Comparison of ENCODE assay signal across 23 cellular contexts in genomic region chr13:101915333-101915732, GRCh38.
DNase-seq lines count a peak whose midpoint lies in the region; ATAC-seq and TF ChIP-seq lines count a peak whose summit lies in the region.
"Had no signal": no experiment of that assay in that cellular context is flagged by ENCODE, and none has a peak within 500 bp of the region (broad histone marks: within the 10 kb centered on the region; RNA-seq: fewer than 3 reads in every experiment).

No MANE protein-coding gene starts in this region.

- H3K79me2 ChIP-seq in trophoblast cell (ENCODE audit: control insufficient read depth, insufficient read depth, low read length, poor library complexity) = no peaks in the 10 kb centered on the region

- no peaks in the 10 kb centered on the region for H3K9me3 Mint-ChIP-seq in WTC11
- H3K9me3 Mint-ChIP-seq: activated naive CD8-positive, alpha-beta T cell treated with anti-CD3 and anti-CD28 coated beads for 36 hours; activated T-cell treated with anti-CD3 and anti-CD28 coated beads, Interleukin-2, amount 50 U/mL, for 4 hours; effector memory CD8-positive, alpha-beta T cell; T-helper 1 cell treated with Interleukin-12 subunit alpha and Interleukin-12 subunit beta and Interleukin-4 antibody, amounts not matched to agents 30 μg/mL and 1 μg/mL, for 36 hours had no signal

- peaks cover 22% of the 10 kb centered on the region for H3K4me1 Mint-ChIP-seq in WTC11
- H3K4me1 Mint-ChIP-seq: CD14-positive monocyte, natural killer cell had no signal

- CTCF ChIA-PET in WTC11 (lab: Charles Lee) = interaction anchor here (0.8 to 2.0 kb wide), 2 partner anchors 129 to 641 kb away, joined by 3 to 9 read pairs; no protein-coding TSS in a partner anchor

- POLR2A ChIA-PET in WTC11 (lab: Charles Lee) = no interaction called here

- no peak overlapping the region for H3K4me2 ChIP-seq in trophoblast cell (ENCODE audit: low read length)

- H3K9ac ChIP-seq in trophoblast cell (ENCODE audit: low read length) = no peak overlapping the region

- H3K9me3 ChIP-seq in trophoblast cell (ENCODE audit: insufficient read depth, low read depth, low read length) = peaks cover 2% of the 10 kb centered on the region
- H3K9me3 ChIP-seq: lower lobe of right lung, Peyer's patch had no signal

- H3K4me3 Mint-ChIP-seq in WTC11 = peak overlapping the region; percentile 67
- H3K4me3 Mint-ChIP-seq: activated naive CD8-positive, alpha-beta T cell treated with anti-CD3 and anti-CD28 coated beads for 36 hours; activated T-cell treated with anti-CD3 and anti-CD28 coated beads, Interleukin-2, amount 50 U/mL, for 4 hours; effector memory CD8-positive, alpha-beta T cell; natural killer cell; T-helper 1 cell treated with Interleukin-12 subunit alpha and Interleukin-12 subunit beta and Interleukin-4 antibody, amounts not matched to agents 30 μg/mL and 1 μg/mL, for 36 hours had no signal

- no peaks in the 10 kb centered on the region for H3K36me3 Mint-ChIP-seq in WTC11
- H3K36me3 Mint-ChIP-seq: activated naive CD8-positive, alpha-beta T cell treated with anti-CD3 and anti-CD28 coated beads for 36 hours; CD14-positive monocyte; natural killer cell had no signal

- H3K27ac Mint-ChIP-seq in WTC11 = no peak overlapping the region
- H3K27ac Mint-ChIP-seq: activated naive CD8-positive, alpha-beta T cell treated with anti-CD3 and anti-CD28 coated beads for 36 hours; effector memory CD8-positive, alpha-beta T cell; natural killer cell; T-helper 1 cell treated with Interleukin-12 subunit alpha and Interleukin-12 subunit beta and Interleukin-4 antibody, amounts not matched to agents 30 μg/mL and 1 μg/mL, for 36 hours had no signal

- no peak overlapping the region for H4K91ac ChIP-seq in trophoblast cell (ENCODE audit: low read depth, low read length)

- peak overlapping the region; percentile 93 for H3K23ac ChIP-seq in trophoblast cell (ENCODE audit: low read length)

- no peak overlapping the region for H2BK12ac ChIP-seq in trophoblast cell (ENCODE audit: low read length)

- DNase-seq in NCI-H2029 treated with DMSO at 0.1 percent for 48 hours (lab: John Stamatoyannopoulos, UW) (peak; percentile 27), NCI-H2029 (lab: John Stamatoyannopoulos, UW) (no peak), NCI-H187 treated with DMSO at 0.1 percent for 48 hours (lab: John Stamatoyannopoulos, UW) (peak; percentile 87), WTC11 (ENCODE audit: low spot score) (no peak), trophoblast cell (no peak)
- DNase-seq: 8988T; activated CD4-positive, alpha-beta T cell treated with anti-CD3 and anti-CD28 coated beads for 48 hours; activated naive CD8-positive, alpha-beta T cell treated with anti-CD3 and anti-CD28 coated beads for 36 hours; activated T-cell treated with anti-CD3 and anti-CD28 coated beads, Interleukin-2, amount 50 U/mL, for 4 hours; effector memory CD8-positive, alpha-beta T cell; GF-D8; IMR-90; lower lobe of right lung; natural killer cell; NCI-H1048; Peyer's patch; stimulated activated CD4-positive, alpha-beta T cell treated with anti-CD3 and anti-CD28 coated beads, Interleukin-4, amount 100 ng/mL, for 24 hours had no signal

- no peak overlapping the region for H2BK120ac ChIP-seq in trophoblast cell (ENCODE audit: insufficient read depth, low read length, poor library complexity)

- WGBS in trophoblast cell (ENCODE audit: extremely low coverage, insufficient coverage, insufficient read length) = no CpG with 5 or more reads among the region's 7 CpGs

- peaks cover 53% of the 10 kb centered on the region for H3K27me3 Mint-ChIP-seq in WTC11 (ENCODE audit: low read depth)

- H3K14ac ChIP-seq in trophoblast cell (ENCODE audit: low read length) = no peak overlapping the region

- ATAC-seq in WTC11 (0 out of 2 replicates have a peak, but pooled peaks have one; percentile 1), HG03095 (IDR thresholded peaks at IDR 0.05; ENCODE audit: unreplicated experiment) (no peak), GM19023 (IDR thresholded peaks at IDR 0.05; ENCODE audit: unreplicated experiment) (no peak), HG03521 (IDR thresholded peaks at IDR 0.05; ENCODE audit: unreplicated experiment) (no peak)
- ATAC-seq: activated T-cell treated with anti-CD3 and anti-CD28 coated beads, Interleukin-2, amount 50 U/mL, for 4 hours; effector memory CD8-positive, alpha-beta T cell; natural killer cell had no signal

- H2AFZ ChIP-seq in trophoblast cell (ENCODE audit: insufficient read depth, low read length, poor library complexity) = no peak overlapping the region

- H3K36me3 ChIP-seq in trophoblast cell (ENCODE audit: control insufficient read depth in 1 of 2, insufficient read depth in 2 of 2, low read length in 2 of 2) = no peaks in the 10 kb centered on the region
- H3K36me3 ChIP-seq: cardiac muscle cell, lower lobe of right lung, Peyer's patch had no signal

- no peak for TF ChIP-seq CTCF in WTC11 (IDR thresholded peaks at IDR 0.05)

- H3K27me3 ChIP-seq in trophoblast cell (ENCODE audit: insufficient read depth, low read length) = peaks cover 36% of the 10 kb centered on the region

- H4K12ac ChIP-seq in trophoblast cell (ENCODE audit: low read depth, low read length) = no peak overlapping the region

- no peak overlapping the region for H4K8ac ChIP-seq in trophoblast cell (ENCODE audit: low read depth, low read length)

- H3K79me1 ChIP-seq in trophoblast cell (ENCODE audit: low read length) = no peaks in the 10 kb centered on the region

- no peak overlapping the region for H3K27ac ChIP-seq in trophoblast cell (ENCODE audit: low read depth, low read length)
- H3K27ac ChIP-seq: cardiac muscle cell, lower lobe of right lung, Peyer's patch had no signal

- H3K4ac ChIP-seq in trophoblast cell (ENCODE audit: low read depth, low read length) = no peak overlapping the region

- H3K4me3 ChIP-seq in trophoblast cell (ENCODE audit: low read depth, low read length) = no peak overlapping the region
- H3K4me3 ChIP-seq: cardiac muscle cell, lower lobe of right lung, Peyer's patch had no signal

- H2BK5ac ChIP-seq in trophoblast cell (ENCODE audit: low read depth, low read length, poor library complexity) = no peak overlapping the region

- no peak overlapping the region for H3K18ac ChIP-seq in trophoblast cell (ENCODE audit: low read length)

- H2AK5ac ChIP-seq in trophoblast cell (ENCODE audit: low read length) = no peak overlapping the region

- H3K4me1 ChIP-seq in trophoblast cell (ENCODE audit: control insufficient read depth in 1 of 2, insufficient read depth in 2 of 2, low read length in 2 of 2) = peaks cover 4 to 11% of the 10 kb centered on the region in 2 experiments

TF ChIP-seq in WTC11, 78 proteins besides CTCF, POLR2A, EP300 and RAD21 (continues in another document):
- TF ChIP-seq ZNF138 (CRISPR knock-in tag; conservative IDR thresholded peaks at IDR 0.05) (no peak), PRDM15 (CRISPR knock-in tag; IDR thresholded peaks at IDR 0.05) (no peak), GRHL2 (CRISPR knock-in tag; IDR thresholded peaks at IDR 0.05; ENCODE audit: insufficient replicate concordance, severe bottlenecking) (no peak), TP53 (CRISPR knock-in tag; IDR thresholded peaks at IDR 0.05) (no peak), MXD4 (CRISPR knock-in tag; IDR thresholded peaks at IDR 0.05; ENCODE audit: borderline replicate concordance) (no peak), PRRX2 (CRISPR knock-in tag; IDR thresholded peaks at IDR 0.05) (no peak)
- TF ChIP-seq, protein P1, sequence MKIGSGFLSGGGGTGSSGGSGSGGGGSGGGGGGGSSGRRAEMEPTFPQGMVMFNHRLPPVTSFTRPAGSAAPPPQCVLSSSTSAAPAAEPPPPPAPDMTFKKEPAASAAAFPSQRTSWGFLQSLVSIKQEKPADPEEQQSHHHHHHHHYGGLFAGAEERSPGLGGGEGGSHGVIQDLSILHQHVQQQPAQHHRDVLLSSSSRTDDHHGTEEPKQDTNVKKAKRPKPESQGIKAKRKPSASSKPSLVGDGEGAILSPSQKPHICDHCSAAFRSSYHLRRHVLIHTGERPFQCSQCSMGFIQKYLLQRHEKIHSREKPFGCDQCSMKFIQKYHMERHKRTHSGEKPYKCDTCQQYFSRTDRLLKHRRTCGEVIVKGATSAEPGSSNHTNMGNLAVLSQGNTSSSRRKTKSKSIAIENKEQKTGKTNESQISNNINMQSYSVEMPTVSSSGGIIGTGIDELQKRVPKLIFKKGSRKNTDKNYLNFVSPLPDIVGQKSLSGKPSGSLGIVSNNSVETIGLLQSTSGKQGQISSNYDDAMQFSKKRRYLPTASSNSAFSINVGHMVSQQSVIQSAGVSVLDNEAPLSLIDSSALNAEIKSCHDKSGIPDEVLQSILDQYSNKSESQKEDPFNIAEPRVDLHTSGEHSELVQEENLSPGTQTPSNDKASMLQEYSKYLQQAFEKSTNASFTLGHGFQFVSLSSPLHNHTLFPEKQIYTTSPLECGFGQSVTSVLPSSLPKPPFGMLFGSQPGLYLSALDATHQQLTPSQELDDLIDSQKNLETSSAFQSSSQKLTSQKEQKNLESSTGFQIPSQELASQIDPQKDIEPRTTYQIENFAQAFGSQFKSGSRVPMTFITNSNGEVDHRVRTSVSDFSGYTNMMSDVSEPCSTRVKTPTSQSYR (CRISPR knock-in tag; IDR thresholded peaks at IDR 0.05) = no peak

Comparison
In these comparisons a context has a peak if more than half of its experiments do, and no peak if none do; other contexts are left out.
1. DNase-seq: peak in NCI-H2029 treated with DMSO at 0.1 percent for 48 hours (single experiment) and NCI-H187 treated with DMSO at 0.1 percent for 48 hours (single experiment); none in NCI-H2029 (single experiment), WTC11 (single experiment) and trophoblast cell (0 of 2).